Comparison of ENCODE assay signal across 14 cellular contexts in genomic region chr9:69172895-69173294, GRCh38. TPM values are rescaled to one million over a fixed set of nuclear protein-coding genes. Genes with fewer than 3 reads are reported as not detected.
DNase-seq lines count a peak whose midpoint lies in the region; ATAC-seq and TF ChIP-seq lines count a peak whose summit lies in the region.
"Had no signal": no experiment of that assay in that cellular context is flagged by ENCODE, and none has a peak within 500 bp of the region (broad histone marks: within the 10 kb centered on the region; RNA-seq: fewer than 3 reads in every experiment).

No MANE protein-coding gene starts in this region.

- H3K27me3 ChIP-seq in heart right ventricle (no peaks in the 10 kb centered on the region), ascending aorta (no peaks in the 10 kb centered on the region), right lobe of liver (no peaks in the 10 kb centered on the region), upper lobe of left lung (no peaks in the 10 kb centered on the region)
- H3K27me3 ChIP-seq: BE2C, body of pancreas had no signal

- TF ChIP-seq EP300 in upper lobe of left lung (IDR thresholded peaks at IDR 0.05): no peak

- H3K36me3 ChIP-seq in heart right ventricle: no peaks in the 10 kb centered on the region
- no peaks in the 10 kb centered on the region for H3K36me3 ChIP-seq in ascending aorta
- H3K36me3 ChIP-seq in right lobe of liver: no peaks in the 10 kb centered on the region
- no peaks in the 10 kb centered on the region for H3K36me3 ChIP-seq in upper lobe of left lung
- H3K36me3 ChIP-seq: BE2C, spleen had no signal

- TF ChIP-seq CTCF in heart right ventricle (IDR thresholded peaks at IDR 0.05): no peak
- no peak for TF ChIP-seq CTCF in ascending aorta (IDR thresholded peaks at IDR 0.05)
- TF ChIP-seq CTCF in right lobe of liver (IDR thresholded peaks at IDR 0.05): no peak
- no peak for TF ChIP-seq CTCF in upper lobe of left lung (IDR thresholded peaks at IDR 0.05)
- no peak for TF ChIP-seq CTCF in GM10266 (IDR thresholded peaks at IDR 0.05; ENCODE audit: control insufficient read depth, insufficient read depth, low read depth, missing control alignments)

- no peak for TF ChIP-seq POLR2A in right lobe of liver (IDR thresholded peaks at IDR 0.05)
- no peak for TF ChIP-seq POLR2A in upper lobe of left lung (IDR thresholded peaks at IDR 0.05)

- H3K27ac ChIP-seq in heart right ventricle: peak overlapping the region in 7 of 10 donors; percentile 28 to 94 (median 89)
- H3K27ac ChIP-seq in ascending aorta: peak overlapping the region; percentile 77 to 87
- H3K27ac ChIP-seq in right lobe of liver: peak overlapping the region; percentile 91 to 97 (median 91)
- peak overlapping the region in 3 of 4 donors; percentile 5 to 92 (median 91) for H3K27ac ChIP-seq in upper lobe of left lung

- H3K4me1 ChIP-seq in heart right ventricle (peaks cover 3 to 76% (median 46%) of the 10 kb centered on the region in 9 donors), ascending aorta (peaks cover 5 to 11% of the 10 kb centered on the region in 2 donors), right lobe of liver (peaks cover 0 to 50% (median 15%) of the 10 kb centered on the region in 4 donors), upper lobe of left lung (peaks cover 52 to 70% (median 57%) of the 10 kb centered on the region in 4 donors)
- H3K4me1 ChIP-seq: BE2C had no signal

- intact Hi-C loops in heart right ventricle (cut with DNase I): loop anchor here in 4 of 10 donors (5.0 kb wide), 2 partner anchors 41 to 51 kb away; no protein-coding TSS in a partner anchor
- intact Hi-C loops in Right ventricle myocardium inferior (cut with DNase I): loop anchor here (5.0 kb wide), 1 partner anchor 41 kb away; no protein-coding TSS in a partner anchor
- intact Hi-C loops in ascending aorta (cut with DNase I): loop anchor here (2.0 kb wide), 1 partner anchor 42 kb away; no protein-coding TSS in a partner anchor
- intact Hi-C loops in right lobe of liver (cut with DNase I): no loop called here

- no peak for DNase-seq in heart right ventricle
- no peak for DNase-seq in Right ventricle myocardium inferior (ENCODE audit: missing footprints)
- DNase-seq in ascending aorta (ENCODE audit: low spot score in 2 of 2): no peak
- DNase-seq in right lobe of liver: no peak
- no peak for DNase-seq in upper lobe of left lung
- DNase-seq in NCI-H526 (lab: John Stamatoyannopoulos, UW): no peak
- DNase-seq in GM10266 (ENCODE audit: extremely low spot score): no peak
- DNase-seq: BE2C, body of pancreas, foreskin melanocyte, midbrain, NCI-H1436 treated with DMSO at 0.1 percent for 48 hours, spleen had no signal

- WGBS in heart right ventricle, 2 donors: 56 to 69% methylated on average over 6 of the region's 6 CpGs
- WGBS in right lobe of liver (ENCODE audit: insufficient coverage, low coverage, low lambda C conversion rate, missing lambda C conversion rate): 65% methylated on average over 5 of the region's 6 CpGs
- WGBS in upper lobe of left lung, 2 donors: 62 to 63% methylated on average over 6 of the region's 6 CpGs

- peak in 1 of 8 donors; percentile 6 for ATAC-seq in heart right ventricle
- no peak for ATAC-seq in Right ventricle myocardium inferior
- ATAC-seq in right lobe of liver: no peak
- no peak for ATAC-seq in upper lobe of left lung (ENCODE audit: low FRiP score in 2 of 2)
- no peak for ATAC-seq in HG03432 (IDR thresholded peaks at IDR 0.05; ENCODE audit: unreplicated experiment)

- H3K4me3 ChIP-seq in heart right ventricle (peak overlapping the region in 3 of 10 donors; percentile 83 to 88 (median 85)), ascending aorta (peak overlapping the region in 1 of 2 donors; percentile 89), right lobe of liver (no peak overlapping the region), upper lobe of left lung (no peak overlapping the region)

- H3K9me3 ChIP-seq in heart right ventricle (no peaks in the 10 kb centered on the region), ascending aorta (no peaks in the 10 kb centered on the region), right lobe of liver (no peaks in the 10 kb centered on the region), upper lobe of left lung (no peaks in the 10 kb centered on the region)
- H3K9me3 ChIP-seq: BE2C, body of pancreas, spleen had no signal

RNA-seq across cellular contexts. Expression of gene TJP2, which starts 1.2 kb away (rescaled TPM):
- total RNA-seq in heart right ventricle: 100 to 1,000 TPM in 3 of 10 donors, 10 to 100 TPM in 7; 67.8 to 117 (median 87.4) TPM
- 10 to 100 TPM; 24.2 to 36.1 TPM for polyA plus RNA-seq in heart right ventricle
- total RNA-seq in Right ventricle myocardium inferior: 110 TPM
- total RNA-seq in ascending aorta: 154 TPM
- 100 to 1,000 TPM in 1 of 6 experiments, 10 to 100 TPM in 5; 62.0 to 129 (median 81.7) TPM for total RNA-seq in right lobe of liver
- total RNA-seq in upper lobe of left lung: 100 to 1,000 TPM in 5 of 6 donors, 10 to 100 TPM in 1; 98.3 to 270 (median 185) TPM

Comparison
In these comparisons a context has a peak if more than half of its experiments do, and no peak if none do; other contexts are left out.
1. intact Hi-C loops: an anchor here in Right ventricle myocardium inferior (5.0 kb wide) and ascending aorta (2.0 kb wide); none called in right lobe of liver.